16 cellular contexts compared by ENCODE assay signal in genomic region chr1:3323791-3324703, GRCh38.
"Had no signal": no experiment of that assay in that cellular context is flagged by ENCODE, and none has a peak within 500 bp of the region (broad histone marks: within the 10 kb centered on the region; RNA-seq: fewer than 3 reads in every experiment).

No MANE protein-coding gene starts in this region.

- DNase-seq: activated CD4-positive, alpha-beta T cell treated with anti-CD3 and anti-CD28 coated beads for 4 hours; activated CD8-positive, alpha-beta memory T cell treated with anti-CD3 and anti-CD28 coated beads, Interleukin-2, amount 50 U/mL, for 4 hours; activated CD8-positive, alpha-beta T cell treated with anti-CD3 and anti-CD28 coated beads for 36 hours; caudate nucleus; cortex of kidney; effector CD8-positive, alpha-beta T cell; hippocampal formation; kidney glomerular epithelial cell; sigmoid colon; stimulated activated CD4-positive, alpha-beta T cell treated with anti-CD3 and anti-CD28 coated beads, Interleukin-2, amount 100 ng/mL, for 48 hours; T1000; testis had no signal

- H3K27ac ChIP-seq: testis had no signal

- H3K9me3 Mint-ChIP-seq: activated CD8-positive, alpha-beta T cell treated with anti-CD3 and anti-CD28 coated beads for 36 hours; nephron; stimulated activated naive CD8-positive, alpha-beta T cell treated with anti-CD3 and anti-CD28 coated beads, Interleukin-15, Interleukin-2, amounts not matched to agents 100 ng/mL and 50 ng/mL, for 24 hours had no signal

- H3K4me3 Mint-ChIP-seq: activated CD8-positive, alpha-beta T cell treated with anti-CD3 and anti-CD28 coated beads for 36 hours; nephron; stimulated activated naive CD8-positive, alpha-beta T cell treated with anti-CD3 and anti-CD28 coated beads, Interleukin-15, Interleukin-2, amounts not matched to agents 100 ng/mL and 50 ng/mL, for 24 hours had no signal

- H3K27ac Mint-ChIP-seq: activated CD8-positive, alpha-beta T cell treated with anti-CD3 and anti-CD28 coated beads for 36 hours; stimulated activated naive CD8-positive, alpha-beta T cell treated with anti-CD3 and anti-CD28 coated beads, Interleukin-15, Interleukin-2, amounts not matched to agents 100 ng/mL and 50 ng/mL, for 24 hours had no signal

- H3K27me3 Mint-ChIP-seq: stimulated activated naive CD8-positive, alpha-beta T cell treated with anti-CD3 and anti-CD28 coated beads, Interleukin-15, Interleukin-2, amounts not matched to agents 100 ng/mL and 50 ng/mL, for 24 hours had no signal

- H3K36me3 ChIP-seq: sigmoid colon had no signal

- ATAC-seq: activated CD8-positive, alpha-beta T cell treated with anti-CD3 and anti-CD28 coated beads for 36 hours had no signal

- H3K4me3 ChIP-seq: lung, mucosa of descending colon, testis had no signal

- H3K27me3 ChIP-seq: testis had no signal

- H3K4me1 ChIP-seq: testis had no signal

- H3K9me3 ChIP-seq: mucosa of descending colon, sigmoid colon, testis had no signal
